In genomic region chr19:37594982-37595382, GRCh38 we compare ENCODE assay signal across 1 cellular context.
TF ChIP-seq lines count a peak whose summit lies in the region.

No MANE protein-coding gene starts in this region.

TF ChIP-seq in HEK293, 187 proteins besides CTCF, POLR2A, EP300 and RAD21 (continued from another document and continues in another):
- no peak; the same call in 1 of the 2 replicates for TF ChIP-seq AEBP2 (tag by site-specific recombination; IDR thresholded peaks at IDR 0.05; ENCODE audit: borderline replicate concordance)
- TF ChIP-seq ZNF121 (tag by site-specific recombination; IDR thresholded peaks at IDR 0.05) = peak; percentile 94
- TF ChIP-seq SCRT1 (tag by site-specific recombination; IDR thresholded peaks at IDR 0.05; ENCODE audit: borderline replicate concordance) = no peak
- no peak for TF ChIP-seq MEIS1 (CRISPR knock-in tag; IDR thresholded peaks at IDR 0.05; ENCODE audit: borderline replicate concordance)
- no peak for TF ChIP-seq ZNF585B (tag by site-specific recombination; IDR thresholded peaks at IDR 0.05)
- TF ChIP-seq, protein P1, sequence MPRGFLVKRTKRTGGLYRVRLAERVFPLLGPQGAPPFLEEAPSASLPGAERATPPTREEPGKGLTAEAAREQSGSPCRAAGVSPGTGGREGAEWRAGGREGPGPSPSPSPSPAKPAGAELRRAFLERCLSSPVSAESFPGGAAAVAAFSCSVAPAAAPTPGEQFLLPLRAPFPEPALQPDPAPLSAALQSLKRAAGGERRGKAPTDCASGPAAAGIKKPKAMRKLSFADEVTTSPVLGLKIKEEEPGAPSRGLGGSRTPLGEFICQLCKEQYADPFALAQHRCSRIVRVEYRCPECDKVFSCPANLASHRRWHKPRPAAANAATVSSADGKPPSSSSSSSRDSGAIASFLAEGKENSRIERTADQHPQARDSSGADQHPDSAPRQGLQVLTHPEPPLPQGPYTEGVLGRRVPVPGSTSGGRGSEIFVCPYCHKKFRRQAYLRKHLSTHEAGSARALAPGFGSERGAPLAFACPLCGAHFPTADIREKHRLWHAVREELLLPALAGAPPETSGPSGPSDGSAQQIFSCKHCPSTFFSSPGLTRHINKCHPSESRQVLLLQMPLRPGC (tag by site-specific recombination; IDR thresholded peaks at IDR 0.05) = peak; percentile 88
- TF ChIP-seq ZEB2 (tag by site-specific recombination; IDR thresholded peaks at IDR 0.05) = no peak; the same call in 1 of the 2 replicates
- TF ChIP-seq ZIC2 (tag by site-specific recombination; IDR thresholded peaks at IDR 0.05) = peak; percentile 48
- no peak for TF ChIP-seq ZNF248 (tag by site-specific recombination; IDR thresholded peaks at IDR 0.05)
- peak; percentile 45; the same call in 1 of the 2 replicates for TF ChIP-seq ZNF223 (tag by site-specific recombination; IDR thresholded peaks at IDR 0.05)
- TF ChIP-seq ZNF146 (tag by site-specific recombination; IDR thresholded peaks at IDR 0.05) = peak; percentile 62; the same call in 1 of the 2 replicates
- TF ChIP-seq, protein P2, sequence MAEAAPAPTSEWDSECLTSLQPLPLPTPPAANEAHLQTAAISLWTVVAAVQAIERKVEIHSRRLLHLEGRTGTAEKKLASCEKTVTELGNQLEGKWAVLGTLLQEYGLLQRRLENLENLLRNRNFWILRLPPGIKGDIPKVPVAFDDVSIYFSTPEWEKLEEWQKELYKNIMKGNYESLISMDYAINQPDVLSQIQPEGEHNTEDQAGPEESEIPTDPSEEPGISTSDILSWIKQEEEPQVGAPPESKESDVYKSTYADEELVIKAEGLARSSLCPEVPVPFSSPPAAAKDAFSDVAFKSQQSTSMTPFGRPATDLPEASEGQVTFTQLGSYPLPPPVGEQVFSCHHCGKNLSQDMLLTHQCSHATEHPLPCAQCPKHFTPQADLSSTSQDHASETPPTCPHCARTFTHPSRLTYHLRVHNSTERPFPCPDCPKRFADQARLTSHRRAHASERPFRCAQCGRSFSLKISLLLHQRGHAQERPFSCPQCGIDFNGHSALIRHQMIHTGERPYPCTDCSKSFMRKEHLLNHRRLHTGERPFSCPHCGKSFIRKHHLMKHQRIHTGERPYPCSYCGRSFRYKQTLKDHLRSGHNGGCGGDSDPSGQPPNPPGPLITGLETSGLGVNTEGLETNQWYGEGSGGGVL (tag by site-specific recombination; IDR thresholded peaks at IDR 0.05) = peak; percentile 86
- peak; percentile 58; the same call in 1 of the 2 replicates for TF ChIP-seq ZNF133 (tag by site-specific recombination; IDR thresholded peaks at IDR 0.05)
- TF ChIP-seq SP3 (tag by site-specific recombination; IDR thresholded peaks at IDR 0.05) = no peak
- no peak; the same call in 1 of the 2 replicates for TF ChIP-seq KLF8 (tag by site-specific recombination; IDR thresholded peaks at IDR 0.05)
- no peak for TF ChIP-seq ZNF214 (tag by site-specific recombination; IDR thresholded peaks at IDR 0.05; ENCODE audit: borderline replicate concordance)
- no peak for TF ChIP-seq ZSCAN16 (tag by site-specific recombination; IDR thresholded peaks at IDR 0.05)
- TF ChIP-seq HOXC10 (CRISPR knock-in tag; IDR thresholded peaks at IDR 0.05) = no peak
- TF ChIP-seq GLI4 (tag by site-specific recombination; IDR thresholded peaks at IDR 0.05) = no peak
- TF ChIP-seq ZNF280D (tag by site-specific recombination; IDR thresholded peaks at IDR 0.05) = peak; percentile 97
- no peak for TF ChIP-seq ZNF114 (tag by site-specific recombination; IDR thresholded peaks at IDR 0.05)
- TF ChIP-seq ZNF776 (tag by site-specific recombination; IDR thresholded peaks at IDR 0.05; ENCODE audit: borderline replicate concordance) = no peak
- TF ChIP-seq ZNF785 (tag by site-specific recombination; IDR thresholded peaks at IDR 0.05) = peak; percentile 100
- TF ChIP-seq ZNF26 (tag by site-specific recombination; IDR thresholded peaks at IDR 0.05) = no peak
- TF ChIP-seq ZNF391 (tag by site-specific recombination; IDR thresholded peaks at IDR 0.05; ENCODE audit: borderline replicate concordance, low read depth) = peak; percentile 98
- TF ChIP-seq ZNF529 (tag by site-specific recombination; IDR thresholded peaks at IDR 0.05; ENCODE audit: insufficient replicate concordance) = no peak
- 0 out of 2 replicates have a peak, but pooled peaks have one; percentile 6 for TF ChIP-seq ZNF266 (tag by site-specific recombination; IDR thresholded peaks at IDR 0.05; ENCODE audit: low read depth)
- TF ChIP-seq ZNF701 (tag by site-specific recombination; IDR thresholded peaks at IDR 0.05) = peak; percentile 51; the same call in 1 of the 2 replicates
- TF ChIP-seq ZBTB20 (tag by site-specific recombination; IDR thresholded peaks at IDR 0.05) = peak; percentile 36
- peak; percentile 90 for TF ChIP-seq KLF17 (tag by site-specific recombination; IDR thresholded peaks at IDR 0.05)
- no peak for TF ChIP-seq ZSCAN30 (tag by site-specific recombination; IDR thresholded peaks at IDR 0.05)
- peak; percentile 91 for TF ChIP-seq ZBTB7A (tag by site-specific recombination; IDR thresholded peaks at IDR 0.05; ENCODE audit: low read depth)
- no peak for TF ChIP-seq ZNF549 (tag by site-specific recombination; IDR thresholded peaks at IDR 0.05)
- TF ChIP-seq ZNF561 (tag by site-specific recombination; IDR thresholded peaks at IDR 0.05; ENCODE audit: borderline replicate concordance) = no peak
- peak; percentile 95 for TF ChIP-seq ZNF169 (tag by site-specific recombination; IDR thresholded peaks at IDR 0.05)
- TF ChIP-seq GFI1B (tag by site-specific recombination; IDR thresholded peaks at IDR 0.05) = no peak; the same call in 1 of the 2 replicates
- TF ChIP-seq ZNF837 (tag by site-specific recombination; IDR thresholded peaks at IDR 0.05) = no peak
- TF ChIP-seq MYNN (tag by site-specific recombination; IDR thresholded peaks at IDR 0.05; ENCODE audit: borderline replicate concordance) = no peak
- peak; percentile 91 for TF ChIP-seq ZSCAN23 (tag by site-specific recombination; IDR thresholded peaks at IDR 0.05)
- TF ChIP-seq, protein P3, sequence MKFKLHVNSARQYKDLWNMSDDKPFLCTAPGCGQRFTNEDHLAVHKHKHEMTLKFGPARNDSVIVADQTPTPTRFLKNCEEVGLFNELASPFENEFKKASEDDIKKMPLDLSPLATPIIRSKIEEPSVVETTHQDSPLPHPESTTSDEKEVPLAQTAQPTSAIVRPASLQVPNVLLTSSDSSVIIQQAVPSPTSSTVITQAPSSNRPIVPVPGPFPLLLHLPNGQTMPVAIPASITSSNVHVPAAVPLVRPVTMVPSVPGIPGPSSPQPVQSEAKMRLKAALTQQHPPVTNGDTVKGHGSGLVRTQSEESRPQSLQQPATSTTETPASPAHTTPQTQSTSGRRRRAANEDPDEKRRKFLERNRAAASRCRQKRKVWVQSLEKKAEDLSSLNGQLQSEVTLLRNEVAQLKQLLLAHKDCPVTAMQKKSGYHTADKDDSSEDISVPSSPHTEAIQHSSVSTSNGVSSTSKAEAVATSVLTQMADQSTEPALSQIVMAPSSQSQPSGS (tag by site-specific recombination; IDR thresholded peaks at IDR 0.05; ENCODE audit: low read depth) = peak; percentile 58; the same call in 1 of the 2 replicates
- no peak for TF ChIP-seq ZNF555 (tag by site-specific recombination; conservative IDR thresholded peaks at IDR 0.05)
- no peak for TF ChIP-seq ZNF513 (tag by site-specific recombination; IDR thresholded peaks at IDR 0.05)
- peak; percentile 33 for TF ChIP-seq ZBTB8A (tag by site-specific recombination; IDR thresholded peaks at IDR 0.05)
- TF ChIP-seq ZNF140 (tag by site-specific recombination; IDR thresholded peaks at IDR 0.05) = no peak
- TF ChIP-seq ZNF623 (tag by site-specific recombination; IDR thresholded peaks at IDR 0.05) = peak; percentile 29; the same call in 1 of the 2 replicates
- TF ChIP-seq OSR2 (tag by site-specific recombination; IDR thresholded peaks at IDR 0.05) = no peak
- no peak for TF ChIP-seq ZNF174 (tag by site-specific recombination; IDR thresholded peaks at IDR 0.05)
- TF ChIP-seq, protein P4, sequence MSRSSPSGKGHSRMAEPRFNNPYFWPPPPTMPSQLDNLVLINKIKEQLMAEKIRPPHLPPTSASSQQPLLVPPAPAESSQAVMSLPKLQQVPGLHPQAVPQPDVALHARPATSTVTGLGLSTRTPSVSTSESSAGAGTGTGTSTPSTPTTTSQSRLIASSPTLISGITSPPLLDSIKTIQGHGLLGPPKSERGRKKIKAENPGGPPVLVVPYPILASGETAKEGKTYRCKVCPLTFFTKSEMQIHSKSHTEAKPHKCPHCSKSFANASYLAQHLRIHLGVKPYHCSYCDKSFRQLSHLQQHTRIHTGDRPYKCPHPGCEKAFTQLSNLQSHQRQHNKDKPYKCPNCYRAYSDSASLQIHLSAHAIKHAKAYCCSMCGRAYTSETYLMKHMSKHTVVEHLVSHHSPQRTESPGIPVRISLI (tag by site-specific recombination; IDR thresholded peaks at IDR 0.05) = no peak
- TF ChIP-seq ZNF660 (tag by site-specific recombination; IDR thresholded peaks at IDR 0.05) = no peak; the same call in 1 of the 2 replicates
- TF ChIP-seq, protein P5, sequence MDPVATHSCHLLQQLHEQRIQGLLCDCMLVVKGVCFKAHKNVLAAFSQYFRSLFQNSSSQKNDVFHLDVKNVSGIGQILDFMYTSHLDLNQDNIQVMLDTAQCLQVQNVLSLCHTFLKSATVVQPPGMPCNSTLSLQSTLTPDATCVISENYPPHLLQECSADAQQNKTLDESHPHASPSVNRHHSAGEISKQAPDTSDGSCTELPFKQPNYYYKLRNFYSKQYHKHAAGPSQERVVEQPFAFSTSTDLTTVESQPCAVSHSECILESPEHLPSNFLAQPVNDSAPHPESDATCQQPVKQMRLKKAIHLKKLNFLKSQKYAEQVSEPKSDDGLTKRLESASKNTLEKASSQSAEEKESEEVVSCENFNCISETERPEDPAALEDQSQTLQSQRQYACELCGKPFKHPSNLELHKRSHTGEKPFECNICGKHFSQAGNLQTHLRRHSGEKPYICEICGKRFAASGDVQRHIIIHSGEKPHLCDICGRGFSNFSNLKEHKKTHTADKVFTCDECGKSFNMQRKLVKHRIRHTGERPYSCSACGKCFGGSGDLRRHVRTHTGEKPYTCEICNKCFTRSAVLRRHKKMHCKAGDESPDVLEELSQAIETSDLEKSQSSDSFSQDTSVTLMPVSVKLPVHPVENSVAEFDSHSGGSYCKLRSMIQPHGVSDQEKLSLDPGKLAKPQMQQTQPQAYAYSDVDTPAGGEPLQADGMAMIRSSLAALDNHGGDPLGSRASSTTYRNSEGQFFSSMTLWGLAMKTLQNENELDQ (tag by site-specific recombination; IDR thresholded peaks at IDR 0.05; ENCODE audit: low read depth) = no peak
- TF ChIP-seq ZNF324 (tag by site-specific recombination; IDR thresholded peaks at IDR 0.05) = peak; percentile 97
